In the genomic region with DNA sequence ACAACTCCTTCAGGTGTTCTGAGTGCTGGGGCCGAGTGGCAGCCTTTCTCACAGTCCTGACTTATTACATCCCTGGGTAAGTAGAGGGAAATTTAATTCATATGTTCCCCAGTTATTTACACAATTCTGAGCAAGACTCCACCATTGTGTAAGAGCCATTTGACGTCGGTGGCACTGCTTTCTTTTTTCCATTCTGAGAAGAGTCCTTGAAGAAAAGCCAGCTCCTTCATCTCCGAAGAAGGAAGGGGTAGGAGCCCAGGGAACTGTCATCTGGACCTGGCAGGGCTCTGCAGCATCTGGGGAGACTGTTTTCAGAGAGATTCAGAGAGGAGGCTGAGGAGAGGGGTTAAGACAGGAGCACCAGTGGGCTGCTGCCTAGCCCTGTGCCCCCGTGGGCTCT, we compare ENCODE assay signal across 28 cellular contexts. TPM values are rescaled to one million over a fixed set of nuclear protein-coding genes. Genes with fewer than 3 reads are reported as not detected.
"Had no signal": no experiment of that assay in that cellular context is flagged by ENCODE, and none has a peak within 500 bp of the region (broad histone marks: within the 10 kb centered on the region; RNA-seq: fewer than 3 reads in every experiment).

No MANE protein-coding gene starts in this region.

- H3K4me3 ChIP-seq: Peyer's patch, SJSA1 had no signal

- DNase-seq: activated CD4-positive, alpha-beta memory T cell treated with anti-CD3 and anti-CD28 coated beads for 36 hours; activated CD4-positive, alpha-beta T cell treated with anti-CD3 and anti-CD28 coated beads for 36 hours; activated CD4-positive, alpha-beta T cell treated with anti-CD3 and anti-CD28 coated beads, Interleukin-2, amount 10 ng/mL, durations not matched to agents 7 days and 5 days; activated CD8-positive, alpha-beta memory T cell treated with anti-CD3 and anti-CD28 coated beads, Interleukin-2, amount 50 U/mL, for 4 hours; activated effector memory CD4-positive, alpha-beta T cell treated with Interleukin-2 at 50 U/mL for 16 hours; activated naive CD4-positive, alpha-beta T cell treated with anti-CD3 and anti-CD28 coated beads, Interleukin-2, amount 10 ng/mL, durations not matched to agents 7 days and 5 days; activated naive CD8-positive, alpha-beta T cell treated with anti-CD3 and anti-CD28 coated beads, Interleukin-2, amount 50 U/mL, for 24 hours; activated T-cell treated with anti-CD3 and anti-CD28 coated beads for 4 hours; activated T-cell treated with anti-CD3 and anti-CD28 coated beads, Interleukin-2, amount 50 U/mL, for 48 hours; amniotic stem cell; aorta; brain microvascular endothelial cell; central memory CD4-positive, alpha-beta T cell; NCI-H1048; NCI-H1105 treated with DMSO at 0.1 percent for 48 hours; NCI-H1436; NCI-H1694 treated with DMSO at 0.1 percent for 48 hours; NCI-H2029; NCI-H345; NCI-H524 treated with DMSO at 0.1 percent for 48 hours; Peyer's patch; RPMI8226; SHP77 treated with DMSO at 0.1 percent for 48 hours; SK-N-SH had no signal

- H3K9ac ChIP-seq: KMS-11, SK-N-SH had no signal

- ATAC-seq: activated CD4-positive, alpha-beta T cell treated with anti-CD3 and anti-CD28 coated beads for 36 hours; activated CD4-positive, CD25-positive, alpha-beta regulatory T cell treated with anti-CD3 and anti-CD28 coated beads, Interleukin-2, amount 50 U/mL, for 24 hours; activated naive CD8-positive, alpha-beta T cell treated with anti-CD3 and anti-CD28 coated beads, Interleukin-2, amount 50 U/mL, for 24 hours; WTC11 had no signal

- H3K27me3 ChIP-seq: brain microvascular endothelial cell, Peyer's patch, SJSA1 had no signal

- H3K36me3 ChIP-seq: brain microvascular endothelial cell, Peyer's patch, SJSA1 had no signal

- H3K9me3 ChIP-seq: Peyer's patch, SJSA1, SK-N-SH had no signal

RNA-seq across cellular contexts. Expression of a gene that starts 22.6 kb away (rescaled TPM):
- polyA plus RNA-seq: SK-N-SH had no signal
